Comparison of ENCODE assay signal across 8 cellular contexts in the genomic region with DNA sequence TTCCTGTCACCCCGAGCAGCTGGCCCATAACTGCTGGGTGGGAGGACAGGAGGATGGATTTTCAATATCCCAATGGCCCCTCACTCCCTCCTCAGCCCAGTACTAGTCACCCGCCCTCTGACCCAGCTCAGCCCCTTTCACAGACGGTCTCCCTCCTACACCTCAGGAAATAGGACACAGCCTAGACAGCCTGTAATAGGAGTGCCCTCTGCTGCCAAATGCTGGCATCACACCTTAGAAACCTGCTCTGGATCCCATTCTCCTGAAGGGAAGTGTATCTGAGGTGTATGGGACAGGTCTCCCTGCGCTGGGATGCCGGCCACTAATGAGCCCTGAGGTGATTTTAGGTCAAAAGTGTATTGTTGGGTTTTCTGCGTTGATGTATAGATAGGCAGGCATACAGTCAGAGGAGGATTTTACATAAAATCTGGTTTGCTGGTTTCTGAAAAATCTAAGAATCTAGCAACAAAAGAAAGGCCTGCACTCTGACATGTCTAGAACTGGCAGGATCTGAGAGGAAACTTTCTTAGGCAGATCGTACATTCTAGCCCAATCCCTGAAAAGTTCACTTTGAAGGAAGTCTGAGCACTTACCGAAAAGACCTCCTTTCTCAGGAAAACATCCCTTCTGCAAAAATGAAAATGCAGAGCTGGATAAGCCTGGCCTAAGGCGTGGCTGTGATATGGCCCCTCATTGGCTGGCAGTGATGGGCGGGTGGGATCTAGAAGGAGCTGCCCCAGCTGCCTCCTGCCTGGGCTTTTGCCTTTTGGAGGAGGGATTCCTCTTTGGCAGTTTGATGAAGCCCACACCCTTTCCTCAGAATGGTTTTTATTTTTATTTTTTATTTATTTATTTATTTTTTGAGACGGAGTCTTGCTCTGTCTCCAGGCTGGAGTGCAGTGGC. TPM values are rescaled to one million over a fixed set of nuclear protein-coding genes. Genes with fewer than 3 reads are reported as not detected.
DNase-seq lines count a peak whose midpoint lies in the region; ATAC-seq, FAIRE-seq and TF ChIP-seq lines count a peak whose summit lies in the region.

No MANE protein-coding gene starts in this region.

- H3K9ac ChIP-seq in DND-41 (ENCODE audit: low read depth, low read length) (no peak overlapping the region), GM23248 (no peak overlapping the region), PC-3 (ENCODE audit: low read length) (no peak overlapping the region)

- POLR2A ChIA-PET in PC-3 (lab: Charles Lee; ENCODE audit: unreplicated experiment): no interaction called here

- H3F3A ChIP-seq in GM23248 (ENCODE audit: insufficient read depth) (peaks cover 9% of the 10 kb centered on the region; the same call in 1 of the 2 replicates), PC-3 (ENCODE audit: low read length, unreplicated experiment) (no peaks in the 10 kb centered on the region)

- H3K4me3 ChIP-seq in DND-41 (ENCODE audit: low read depth in 1 of 2, low read length in 2 of 2): no peak overlapping the region
- H3K4me3 ChIP-seq in GM23248: no peak overlapping the region
- no peak overlapping the region for H3K4me3 ChIP-seq in PC-3 (ENCODE audit: low read length)

- H3K27me3 ChIP-seq in DND-41 (ENCODE audit: insufficient read depth, low read length, poor library complexity) (no peaks in the 10 kb centered on the region), GM23248 (replicated peaks; ENCODE audit: insufficient read depth) (no peaks in the 10 kb centered on the region), PC-3 (ENCODE audit: low read length) (no peaks in the 10 kb centered on the region), foreskin keratinocyte (no peaks in the 10 kb centered on the region)

- CTCF ChIA-PET in PC-3 (lab: Charles Lee): interaction anchor here (0.6 to 0.9 kb wide), 3 partner anchors 29 to 50 kb away, joined by 3 to 4 read pairs (median 3); no protein-coding TSS in a partner anchor

- H2AFZ ChIP-seq in DND-41 (ENCODE audit: low read depth, low read length): no peak overlapping the region
- H2AFZ ChIP-seq in GM23248: no peak overlapping the region
- no peak overlapping the region for H2AFZ ChIP-seq in PC-3 (ENCODE audit: low read length)

- H3K4me1 ChIP-seq in DND-41 (ENCODE audit: insufficient read depth, low read length) (no peaks in the 10 kb centered on the region), GM23248 (ENCODE audit: insufficient read depth) (peaks cover 4% of the 10 kb centered on the region), PC-3 (ENCODE audit: insufficient read depth, low read length) (peaks cover 6% of the 10 kb centered on the region), foreskin keratinocyte (peaks cover 2% of the 10 kb centered on the region)

- WGBS in GM23248 (ENCODE audit: low coverage in 1 of 2, low lambda C conversion rate in 2 of 2, missing lambda C conversion rate in 2 of 2), 2 experiments: 17 to 19% methylated on average over 11 of the region's 11 CpGs

- H3K4me2 ChIP-seq in DND-41 (ENCODE audit: insufficient read depth, low read length): no peak overlapping the region
- no peak overlapping the region for H3K4me2 ChIP-seq in GM23248 (ENCODE audit: unreplicated experiment)
- no peak overlapping the region for H3K4me2 ChIP-seq in PC-3 (ENCODE audit: low read length)

- in situ Hi-C loops in GM23248 (cut with MboI): no loop called here

- no peaks in the 10 kb centered on the region for H3K79me2 ChIP-seq in DND-41 (ENCODE audit: insufficient read depth, low read length)
- peaks cover 8% of the 10 kb centered on the region for H3K79me2 ChIP-seq in GM23248 (ENCODE audit: insufficient read depth)
- H3K79me2 ChIP-seq in PC-3 (ENCODE audit: low read length): 0 out of 2 replicates have a peak, but pooled peaks cover 3% of the 10 kb centered on the region

- no peaks in the 10 kb centered on the region for H4K20me1 ChIP-seq in DND-41 (ENCODE audit: insufficient read depth, low read length)
- no peaks in the 10 kb centered on the region for H4K20me1 ChIP-seq in GM23248 (ENCODE audit: insufficient read depth)
- H4K20me1 ChIP-seq in PC-3 (ENCODE audit: low read length): no peaks in the 10 kb centered on the region

- H3K9me3 ChIP-seq in DND-41 (ENCODE audit: insufficient read depth, low read length, severe bottlenecking) (no peaks in the 10 kb centered on the region), GM23248 (ENCODE audit: low read depth) (no peaks in the 10 kb centered on the region), PC-3 (ENCODE audit: low read length) (no peaks in the 10 kb centered on the region)

- H3K27ac ChIP-seq in DND-41 (ENCODE audit: low read length): no peak overlapping the region
- H3K27ac ChIP-seq in GM23248: no peak overlapping the region
- no peak overlapping the region for H3K27ac ChIP-seq in PC-3 (ENCODE audit: low read length)
- H3K27ac ChIP-seq in foreskin keratinocyte: no peak overlapping the region

- TF ChIP-seq CTCF in DND-41 (IDR thresholded peaks at IDR 0.05; ENCODE audit: borderline replicate concordance, extremely low read depth, low read length, poor library complexity, severe bottlenecking): peak; percentile 86
- TF ChIP-seq CTCF in LNCAP (IDR thresholded peaks at IDR 0.05): peak; percentile 85
- peak; percentile 81 for TF ChIP-seq CTCF in PC-3 (conservative IDR thresholded peaks at IDR 0.05; ENCODE audit: low read depth, low read length)
- peak; percentile 90 for TF ChIP-seq CTCF in foreskin keratinocyte (conservative IDR thresholded peaks at IDR 0.05)
- no peak for TF ChIP-seq CTCF in omental fat pad (IDR thresholded peaks at IDR 0.05)

- H3K9me2 ChIP-seq in GM23248 (ENCODE audit: insufficient read depth) (no peaks in the 10 kb centered on the region), PC-3 (replicated peaks; ENCODE audit: low read length) (no peaks in the 10 kb centered on the region)

- no TSS peak for BruUV-seq in PC-3 (replicated peaks; lab: Mats Ljungman, UMichigan)

- ATAC-seq in DND-41 (ENCODE audit: insufficient read depth, low read depth) (peak; percentile 89), PC-3 (peak; percentile 59), foreskin keratinocyte (peak; percentile 67), omental fat pad (ENCODE audit: low FRiP score) (peak; percentile 63)

- H3K36me3 ChIP-seq in DND-41 (ENCODE audit: insufficient read depth, low read length): no peaks in the 10 kb centered on the region
- no peaks in the 10 kb centered on the region for H3K36me3 ChIP-seq in GM23248 (ENCODE audit: low read depth)
- no peaks in the 10 kb centered on the region for H3K36me3 ChIP-seq in PC-3 (ENCODE audit: low read depth, low read length)

- DNase-seq in DND-41 (peak; percentile 62), GM23248 (peak; percentile 81), PC-3 (peak; percentile 84), foreskin keratinocyte (peak; percentile 40 to 61), omental fat pad (ENCODE audit: low spot score) (peak; percentile 75), urothelium cell line (ENCODE audit: low spot score) (peak; percentile 68)
- DNase-seq in activated T-helper 1 cell treated with anti-CD3 and anti-CD28 coated beads, Interleukin-2, amount 50 U/mL, for 16 hours (ENCODE audit: low read depth in 1 of 2, low spot score in 1 of 2): peak; percentile 9 to 21

- intact Hi-C loops in PC-3 (cut with micrococcal nuclease): loop anchor here (1.0 kb wide), 1 partner anchor 51 kb away; no protein-coding TSS in a partner anchor

- no peak for FAIRE-seq in urothelium cell line (lab: Jason Lieb, UNC)

RNA-seq across cellular contexts. Expression of gene DZIP1L, which starts 3.7 kb away (rescaled TPM):
- 19.8 and 34.0 TPM in 2 replicates for total RNA-seq in GM23248 (2014; rRNA removed; shearing (Covaris generic))
- polyA plus RNA-seq in GM23248 (2016; fragmentation: Nextera tagmentation; extraction: Ambion mirVana) (9.6 and 11.1 TPM in 2 replicates), foreskin keratinocyte (1.7 and 2.0 TPM in 2 replicates)
- total RNA-seq in PC-3 (2014; rRNA removed) (3.8 and 4.9 TPM in 2 replicates), foreskin keratinocyte (5.0 and 7.6 TPM in 2 replicates), omental fat pad (10 to 100 TPM; 14.6 to 38.7 (median 30.0) TPM)

RNA-seq across cellular contexts. Expression of gene A4GNT, which starts 13.1 kb away (rescaled TPM):
- not detected in 2 replicates for total RNA-seq in GM23248 (2014; rRNA removed; shearing (Covaris generic))
- polyA plus RNA-seq in GM23248 (2016; fragmentation: Nextera tagmentation; extraction: Ambion mirVana) (0.14 TPM in 1 of 2 replicates, not detected in the other), foreskin keratinocyte (not detected in 2 replicates)
- total RNA-seq in PC-3 (2014; rRNA removed) (not detected in 2 replicates), foreskin keratinocyte (not detected in 2 replicates), omental fat pad (not detected)

RNA-seq across cellular contexts. Expression of gene DBR1, which starts 55.6 kb away (rescaled TPM):
- 14.7 and 16.9 TPM in 2 replicates for total RNA-seq in GM23248 (2014; rRNA removed; shearing (Covaris generic))
- polyA plus RNA-seq in GM23248 (2016; fragmentation: Nextera tagmentation; extraction: Ambion mirVana) (12.1 and 12.3 TPM in 2 replicates), foreskin keratinocyte (9.0 and 10.3 TPM in 2 replicates)
- total RNA-seq in PC-3 (2014; rRNA removed) (10.0 and 14.0 TPM in 2 replicates), foreskin keratinocyte (18.6 TPM in 2 replicates), omental fat pad (10 to 100 TPM in 3 of 4 donors, 1 to 10 TPM in 1; 7.2 to 13.1 (median 11.7) TPM)

Comparison
In these comparisons a context has a peak if more than half of its experiments do, and no peak if none do; other contexts are left out.
1. DNase-seq: peak in every context shown above with its lines; median percentile 84 in PC-3; 81 in GM23248; 75 in omental fat pad; 68 in urothelium cell line; 62 in DND-41; 50 in foreskin keratinocyte; 15 in activated T-helper 1 cell treated with anti-CD3 and anti-CD28 coated beads, Interleukin-2, amount 50 U/mL, for 16 hours.
2. CTCF ChIP-seq: peak in DND-41 (single experiment), LNCAP (single experiment), PC-3 (single experiment) and foreskin keratinocyte (single experiment); none in omental fat pad (0 of 3).
3. Peak in every context shown above with its lines, with median percentiles within 50 percentile points of each other: ATAC-seq.